In genomic region chr16:84096447-84097005, GRCh38 we compare ENCODE assay signal across 1 cellular context.
TF ChIP-seq lines count a peak whose summit lies in the region.

No MANE protein-coding gene starts in this region.

TF ChIP-seq in HepG2, 621 proteins besides CTCF, POLR2A, EP300 and RAD21 (continued from another document and continues in another):
- TF ChIP-seq TAF1 (CRISPR knock-in tag; IDR thresholded peaks at IDR 0.05) (no peak), SIX1 (CRISPR knock-in tag; IDR thresholded peaks at IDR 0.05; ENCODE audit: borderline replicate concordance) (peak; percentile 73; the same call in 1 of the 2 replicates), ZBTB46 (CRISPR knock-in tag; IDR thresholded peaks at IDR 0.05; ENCODE audit: borderline replicate concordance) (no peak), ZNF343 (CRISPR knock-in tag; IDR thresholded peaks at IDR 0.05) (no peak), SPEN (CRISPR knock-in tag; IDR thresholded peaks at IDR 0.05; ENCODE audit: low read depth) (0 out of 2 replicates have a peak, but pooled peaks have one; percentile 22), ZNF775 (CRISPR knock-in tag; IDR thresholded peaks at IDR 0.05; ENCODE audit: borderline replicate concordance) (no peak), PRMT3 (CRISPR knock-in tag; IDR thresholded peaks at IDR 0.05; ENCODE audit: borderline replicate concordance, low read depth) (no peak), RORA (CRISPR knock-in tag; IDR thresholded peaks at IDR 0.05) (no peak), ZNF749 (CRISPR knock-in tag; IDR thresholded peaks at IDR 0.05; ENCODE audit: borderline replicate concordance) (no peak), ZNF552 (CRISPR knock-in tag; IDR thresholded peaks at IDR 0.05; ENCODE audit: borderline replicate concordance) (no peak), ZNF761 (CRISPR knock-in tag; conservative IDR thresholded peaks at IDR 0.05) (no peak), ZNF746 (CRISPR knock-in tag; IDR thresholded peaks at IDR 0.05) (no peak), ATF2 (CRISPR knock-in tag; IDR thresholded peaks at IDR 0.05) (0 out of 2 replicates have a peak, but pooled peaks have one; percentile 34), ZNF547 (CRISPR knock-in tag; IDR thresholded peaks at IDR 0.05) (no peak), KAT2B (IDR thresholded peaks at IDR 0.05; ENCODE audit: borderline replicate concordance, low read depth, low read length) (no peak), JARID2 (CRISPR knock-in tag; IDR thresholded peaks at IDR 0.05; ENCODE audit: insufficient replicate concordance) (no peak), NR2C2 (CRISPR knock-in tag; IDR thresholded peaks at IDR 0.05; ENCODE audit: borderline replicate concordance) (no peak), DBP (CRISPR knock-in tag; IDR thresholded peaks at IDR 0.05; ENCODE audit: not compliant biosample characterization) (no peak), RBM22 (optimal IDR thresholded peaks at IDR 0.05; ENCODE audit: low read length) (no peak), ZNF430 (CRISPR knock-in tag; IDR thresholded peaks at IDR 0.05) (no peak), ZNF891 (CRISPR knock-in tag; IDR thresholded peaks at IDR 0.05) (no peak), KLF6 (CRISPR knock-in tag; IDR thresholded peaks at IDR 0.05) (no peak), ZFP90 (CRISPR knock-in tag; IDR thresholded peaks at IDR 0.05; ENCODE audit: borderline replicate concordance) (no peak), ZIK1 (CRISPR knock-in tag; IDR thresholded peaks at IDR 0.05; ENCODE audit: borderline replicate concordance, low read depth) (no peak), ZBTB3 (CRISPR knock-in tag; IDR thresholded peaks at IDR 0.05; ENCODE audit: borderline replicate concordance, low read depth) (no peak), PHF5A (CRISPR knock-in tag; IDR thresholded peaks at IDR 0.05; ENCODE audit: low read depth, unreplicated experiment) (no peak), ZNF572 (CRISPR knock-in tag; IDR thresholded peaks at IDR 0.05) (no peak), PAXIP1 (CRISPR knock-in tag; conservative IDR thresholded peaks at IDR 0.05) (peak; percentile 82), ETS1 (CRISPR knock-in tag; IDR thresholded peaks at IDR 0.05) (0 out of 2 replicates have a peak, but pooled peaks have one; percentile 37), GPN1 (CRISPR knock-in tag; IDR thresholded peaks at IDR 0.05; ENCODE audit: borderline replicate concordance) (no peak), ZBTB7A (CRISPR knock-in tag; IDR thresholded peaks at IDR 0.05) (no peak), ZKSCAN5 (CRISPR knock-in tag; IDR thresholded peaks at IDR 0.05) (no peak), HOXA9 (CRISPR knock-in tag; IDR thresholded peaks at IDR 0.05; ENCODE audit: borderline replicate concordance) (no peak), ZBTB37 (CRISPR knock-in tag; IDR thresholded peaks at IDR 0.05) (no peak), ZNF382 (CRISPR knock-in tag; IDR thresholded peaks at IDR 0.05; ENCODE audit: borderline replicate concordance) (no peak), ZNF326 (CRISPR knock-in tag; IDR thresholded peaks at IDR 0.05; ENCODE audit: borderline replicate concordance) (no peak), CREBL2 (CRISPR knock-in tag; IDR thresholded peaks at IDR 0.05; ENCODE audit: borderline replicate concordance) (no peak), ZNF772 (CRISPR knock-in tag; IDR thresholded peaks at IDR 0.05) (no peak), ZNF782 (CRISPR knock-in tag; IDR thresholded peaks at IDR 0.05; ENCODE audit: borderline replicate concordance) (no peak), MLLT10 (CRISPR knock-in tag; IDR thresholded peaks at IDR 0.05) (no peak), RELA (CRISPR knock-in tag; IDR thresholded peaks at IDR 0.05) (no peak), PBX2 (CRISPR knock-in tag; IDR thresholded peaks at IDR 0.05) (no peak), CENPX (CRISPR knock-in tag; IDR thresholded peaks at IDR 0.05) (no peak), ZNF770 (CRISPR knock-in tag; IDR thresholded peaks at IDR 0.05) (no peak), ZNF296 (CRISPR knock-in tag; conservative IDR thresholded peaks at IDR 0.05) (no peak), TSC22D2 (CRISPR knock-in tag; IDR thresholded peaks at IDR 0.05; ENCODE audit: borderline replicate concordance) (no peak), STAT5B (CRISPR knock-in tag; IDR thresholded peaks at IDR 0.05) (peak; percentile 69; the same call in 1 of the 2 replicates), DR1 (CRISPR knock-in tag; IDR thresholded peaks at IDR 0.05) (no peak), ZFX (CRISPR knock-in tag; IDR thresholded peaks at IDR 0.05; ENCODE audit: low read depth) (peak; percentile 67; the same call in 1 of the 2 replicates), SRSF1 (optimal IDR thresholded peaks at IDR 0.05; ENCODE audit: low read depth, low read length) (no peak), ZFP1 (CRISPR knock-in tag; IDR thresholded peaks at IDR 0.05) (0 out of 2 replicates have a peak, but pooled peaks have one; percentile 23), BHLHE40 (IDR thresholded peaks at IDR 0.05; ENCODE audit: low read length) (peak; percentile 85), KLF11 (CRISPR knock-in tag; IDR thresholded peaks at IDR 0.05) (peak; percentile 47; the same call in 1 of the 2 replicates), CHCHD3 (CRISPR knock-in tag; IDR thresholded peaks at IDR 0.05) (no peak), ZNF607 (CRISPR knock-in tag; IDR thresholded peaks at IDR 0.05; ENCODE audit: borderline replicate concordance) (no peak), GABPB1 (CRISPR knock-in tag; IDR thresholded peaks at IDR 0.05) (no peak), KLF15 (CRISPR knock-in tag; IDR thresholded peaks at IDR 0.05; ENCODE audit: borderline replicate concordance) (no peak), HMGXB4 (CRISPR knock-in tag; IDR thresholded peaks at IDR 0.05; ENCODE audit: borderline replicate concordance in 1 of 2, low read depth in 1 of 2) (no peak), ZNF766 (CRISPR knock-in tag; IDR thresholded peaks at IDR 0.05; ENCODE audit: borderline replicate concordance) (no peak), SMAD1 (CRISPR knock-in tag; IDR thresholded peaks at IDR 0.05; ENCODE audit: borderline replicate concordance, low read depth) (no peak), GATAD2A (CRISPR knock-in tag; IDR thresholded peaks at IDR 0.05) (peak; percentile 90)
